Comparison of ENCODE assay signal across 29 cellular contexts in the genomic region with DNA sequence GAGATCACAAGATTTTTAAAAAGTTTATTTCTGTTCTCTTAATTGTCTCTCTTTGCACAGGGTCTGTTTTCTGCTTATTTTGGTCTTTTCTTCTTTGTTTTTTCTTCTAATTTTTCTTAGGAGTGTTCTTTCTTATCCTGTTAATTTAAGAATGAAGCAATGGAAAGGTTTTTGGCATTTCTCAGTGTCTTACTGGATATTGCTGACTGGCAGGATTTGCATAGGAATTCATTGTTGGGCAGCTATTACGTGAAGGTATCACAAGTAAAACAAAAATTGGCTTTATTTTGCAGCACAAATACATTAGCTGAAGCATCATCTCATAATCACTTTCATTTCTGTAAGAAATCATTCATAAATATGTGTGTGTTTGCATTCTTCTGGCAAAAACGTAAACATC.
"Had no signal": no experiment of that assay in that cellular context is flagged by ENCODE, and none has a peak within 500 bp of the region (broad histone marks: within the 10 kb centered on the region; RNA-seq: fewer than 3 reads in every experiment).

No MANE protein-coding gene starts in this region.

- H3K4me1 Mint-ChIP-seq: stimulated activated effector memory CD8-positive, alpha-beta T cell treated with anti-CD3 and anti-CD28 coated beads, Interleukin-12 subunit alpha, Interleukin-12 subunit beta, amount 100 ng/mL, for 72 hours; stimulated activated memory B cell treated with anti-CD40 and anti-IgM and Interleukin-4, amounts not matched to agents 10 μg/mL and 1 μg/mL and 100 μg/mL, for 72 hours; stimulated activated naive B cell treated with anti-CD40 and anti-IgM and Interleukin-4, amounts not matched to agents 10 μg/mL and 1 μg/mL and 100 μg/mL, for 72 hours; stimulated activated naive CD8-positive, alpha-beta T cell treated with anti-CD3 and anti-CD28 coated beads, Interleukin-15, amount 100 ng/mL, for 72 hours had no signal

- H3K27ac ChIP-seq: stomach, suprapubic skin, testis, thoracic aorta, thyroid gland, tibial artery, tibial nerve, transverse colon, upper lobe of left lung, upper lobe of right lung, uterus, vagina had no signal

- ATAC-seq: stimulated activated effector memory CD8-positive, alpha-beta T cell treated with anti-CD3 and anti-CD28 coated beads, Interleukin-12 subunit alpha, Interleukin-12 subunit beta, amount 100 ng/mL, for 72 hours; stimulated activated memory B cell treated with anti-CD40 and anti-IgM and Interleukin-4, amounts not matched to agents 10 μg/mL and 1 μg/mL and 100 μg/mL, for 72 hours; stimulated activated naive B cell treated with anti-CD40 and anti-IgM and Interleukin-4, amounts not matched to agents 10 μg/mL and 1 μg/mL and 100 μg/mL, for 72 hours; stimulated activated naive CD8-positive, alpha-beta T cell treated with anti-CD3 and anti-CD28 coated beads, Interleukin-15, amount 100 ng/mL, for 72 hours; stimulated activated naive CD8-positive, alpha-beta T cell treated with anti-CD3 and anti-CD28 coated beads, Interleukin-15, Interleukin-2, amounts not matched to agents 100 U/mL and 50 U/mL, for 24 hours; upper lobe of right lung had no signal

- H3K36me3 Mint-ChIP-seq: stimulated activated effector memory CD8-positive, alpha-beta T cell treated with anti-CD3 and anti-CD28 coated beads, Interleukin-12 subunit alpha, Interleukin-12 subunit beta, amount 100 ng/mL, for 72 hours; stimulated activated memory B cell treated with anti-CD40 and anti-IgM and Interleukin-4, amounts not matched to agents 10 μg/mL and 1 μg/mL and 100 μg/mL, for 72 hours; stimulated activated naive B cell treated with anti-CD40 and anti-IgM and Interleukin-4, amounts not matched to agents 10 μg/mL and 1 μg/mL and 100 μg/mL, for 72 hours; type B pancreatic cell had no signal

- H3K36me3 ChIP-seq: stomach, suprapubic skin, thoracic aorta, thyroid gland, tibial artery, tibial nerve, transverse colon, upper lobe of left lung, upper lobe of right lung, uterus, vagina had no signal

- H3K27me3 ChIP-seq: stomach, suprapubic skin, testis, thyroid gland, tibial artery, tibial nerve, transverse colon, upper lobe of left lung, upper lobe of right lung, uterus, vagina had no signal

- H3K4me1 ChIP-seq: stomach, suprapubic skin, testis, thyroid gland, tibial artery, tibial nerve, transverse colon, upper lobe of left lung, upper lobe of right lung, uterus, vagina had no signal

- H3K4me3 ChIP-seq: stomach, suprapubic skin, testis, thoracic aorta, thyroid gland, tibial artery, tibial nerve, transverse colon, upper lobe of left lung, upper lobe of right lung, uterus, vagina had no signal

- H3K4me3 Mint-ChIP-seq: stimulated activated effector memory CD8-positive, alpha-beta T cell treated with anti-CD3 and anti-CD28 coated beads, Interleukin-12 subunit alpha, Interleukin-12 subunit beta, amount 100 ng/mL, for 72 hours; stimulated activated memory B cell treated with anti-CD40 and anti-IgM and Interleukin-4, amounts not matched to agents 10 μg/mL and 1 μg/mL and 100 μg/mL, for 72 hours; stimulated activated naive B cell treated with anti-CD40 and anti-IgM and Interleukin-4, amounts not matched to agents 10 μg/mL and 1 μg/mL and 100 μg/mL, for 72 hours; stimulated activated naive CD8-positive, alpha-beta T cell treated with anti-CD3 and anti-CD28 coated beads, Interleukin-15, amount 100 ng/mL, for 72 hours; stimulated activated naive CD8-positive, alpha-beta T cell treated with anti-CD3 and anti-CD28 coated beads, Interleukin-15, Interleukin-2, amounts not matched to agents 100 ng/mL and 50 ng/mL, for 24 hours; type B pancreatic cell had no signal

- H3K27ac Mint-ChIP-seq: stimulated activated effector memory CD8-positive, alpha-beta T cell treated with anti-CD3 and anti-CD28 coated beads, Interleukin-12 subunit alpha, Interleukin-12 subunit beta, amount 100 ng/mL, for 72 hours; stimulated activated memory B cell treated with anti-CD40 and anti-IgM and Interleukin-4, amounts not matched to agents 10 μg/mL and 1 μg/mL and 100 μg/mL, for 72 hours; stimulated activated naive B cell treated with anti-CD40 and anti-IgM and Interleukin-4, amounts not matched to agents 10 μg/mL and 1 μg/mL and 100 μg/mL, for 72 hours; stimulated activated naive CD8-positive, alpha-beta T cell treated with anti-CD3 and anti-CD28 coated beads, Interleukin-15, amount 100 ng/mL, for 72 hours; stimulated activated naive CD8-positive, alpha-beta T cell treated with anti-CD3 and anti-CD28 coated beads, Interleukin-15, Interleukin-2, amounts not matched to agents 100 ng/mL and 50 ng/mL, for 24 hours; type B pancreatic cell had no signal

- FAIRE-seq: urothelium cell line had no signal

- DNase-seq: stimulated activated CD4-positive, alpha-beta T cell treated with anti-CD3 and anti-CD28 coated beads, Interleukin-2, amount 100 ng/mL, for 48 hours; stimulated activated CD4-positive, alpha-beta T cell treated with anti-CD3 and anti-CD28 coated beads, Interleukin-4, amount 100 ng/mL, for 1 hour; stimulated activated CD4-positive, alpha-beta T cell treated with anti-CD3 and anti-CD28 coated beads, Interleukin-4, amount 100 ng/mL, for 24 hours; stimulated activated CD4-positive, alpha-beta T cell treated with anti-CD3 and anti-CD28 coated beads, Interleukin-4, amount 100 ng/mL, for 4 hours; stimulated activated CD8-positive, alpha-beta memory T cell treated with anti-CD3 and anti-CD28 coated beads, Interleukin-4, amount 100 ng/mL, for 48 hours; stimulated activated naive B cell treated with anti-CD40 and anti-IgM and Interleukin-4, amounts not matched to agents 10 μg/mL and 1 μg/mL and 100 μg/mL, for 72 hours; stimulated activated naive CD4-positive, alpha-beta T cell; stimulated activated naive CD4-positive, alpha-beta T cell treated with Interleukin-2 at 50 U/mL for 16 hours; stimulated activated naive CD8-positive, alpha-beta T cell treated with anti-CD3 and anti-CD28 coated beads, Interleukin-15, amount 100 ng/mL, for 72 hours; stimulated activated naive CD8-positive, alpha-beta T cell treated with anti-CD3 and anti-CD28 coated beads, Interleukin-15, Interleukin-2, amounts not matched to agents 100 U/mL and 50 U/mL, for 24 hours; stomach; substantia nigra; testis; thyroid gland; tibial artery; transverse colon; trophoblast cell; upper lobe of left lung; upper lobe of right lung; uterus had no signal

- H3K27me3 Mint-ChIP-seq: stimulated activated memory B cell treated with anti-CD40 and anti-IgM and Interleukin-4, amounts not matched to agents 10 μg/mL and 1 μg/mL and 100 μg/mL, for 72 hours; stimulated activated naive B cell treated with anti-CD40 and anti-IgM and Interleukin-4, amounts not matched to agents 10 μg/mL and 1 μg/mL and 100 μg/mL, for 72 hours; stimulated activated naive CD8-positive, alpha-beta T cell treated with anti-CD3 and anti-CD28 coated beads, Interleukin-15, amount 100 ng/mL, for 72 hours; stimulated activated naive CD8-positive, alpha-beta T cell treated with anti-CD3 and anti-CD28 coated beads, Interleukin-15, Interleukin-2, amounts not matched to agents 100 ng/mL and 50 ng/mL, for 24 hours; type B pancreatic cell had no signal

- H3K9me3 ChIP-seq: stomach, suprapubic skin, testis, thoracic aorta, thyroid gland, tibial artery, tibial nerve, upper lobe of left lung, upper lobe of right lung, uterus, vagina had no signal
